In the genomic region with DNA sequence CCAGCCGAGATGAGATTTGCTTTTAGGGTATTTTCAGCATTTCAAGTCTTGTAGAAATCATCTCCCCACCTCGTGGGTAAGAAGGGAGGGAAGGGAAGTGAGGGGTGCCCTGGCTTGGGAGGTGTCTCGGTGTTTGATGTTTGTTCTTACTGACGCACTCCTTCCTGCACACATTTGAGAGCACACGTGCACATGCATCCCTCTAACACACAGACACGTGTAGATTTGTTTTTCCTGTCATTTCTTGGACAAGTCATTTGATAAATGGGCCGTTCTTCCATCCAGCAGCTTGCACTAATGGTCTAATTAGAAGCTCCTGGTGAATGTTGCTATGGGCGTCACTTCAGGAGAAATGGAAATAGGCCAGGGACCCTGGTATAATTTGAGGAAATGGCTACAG, we compare ENCODE assay signal across 25 cellular contexts.
DNase-seq lines count a peak whose midpoint lies in the region; ATAC-seq, FAIRE-seq and TF ChIP-seq lines count a peak whose summit lies in the region.
"Had no signal": no experiment of that assay in that cellular context is flagged by ENCODE, and none has a peak within 500 bp of the region (broad histone marks: within the 10 kb centered on the region; RNA-seq: fewer than 3 reads in every experiment).

No MANE protein-coding gene starts in this region.

- FAIRE-seq in HepG2 (lab: Jason Lieb, UNC), result no peak
- FAIRE-seq: A549, GM12878, GM12892, GM18507 had no signal

- no TSS peak for BruUV-seq in HepG2 (replicated peaks; lab: Mats Ljungman, UMichigan)

- ATAC-seq in HepG2 (no peak), right lobe of liver (no peak)
- ATAC-seq: A549, GM12878 had no signal

- TF ChIP-seq CTCF in HepG2 (CRISPR knock-in tag; IDR thresholded peaks at IDR 0.05) (no peak), right lobe of liver (IDR thresholded peaks at IDR 0.05) (no peak), neural cell (IDR thresholded peaks at IDR 0.05; ENCODE audit: poor library complexity, severe bottlenecking) (no peak)

- H3K27ac ChIP-seq in HepG2 (ENCODE audit: extremely low read length, insufficient read depth, low read length) (no peak overlapping the region), right lobe of liver (no peak overlapping the region), neural cell (ENCODE audit: low read length) (no peak overlapping the region)
- H3K27ac ChIP-seq: 22Rv1, A549, BLaER1 had no signal

- H3K4me3 ChIP-seq in HepG2 (replicated peaks in 1 of 3; ENCODE audit: insufficient read depth in 1 of 3, low read depth in 2 of 3, low read length in 3 of 3), result no peak overlapping the region
- H3K4me3 ChIP-seq in right lobe of liver, result no peak overlapping the region
- no peak overlapping the region for H3K4me3 ChIP-seq in neural cell (ENCODE audit: low read length)
- H3K4me3 ChIP-seq: A549, BLaER1, GM12878 had no signal

- intact Hi-C loops in HepG2 (cut with micrococcal nuclease; ENCODE audit: unreplicated experiment), result no loop called here
- intact Hi-C loops in right lobe of liver (cut with DNase I), result no loop called here

- POLR2A ChIA-PET in HepG2 (lab: Yijun Ruan, JAX), result no interaction called here

- H3K9me3 ChIP-seq in HepG2 (ENCODE audit: low read length) (no peaks in the 10 kb centered on the region), right lobe of liver (no peaks in the 10 kb centered on the region), neural cell (ENCODE audit: low read length) (no peaks in the 10 kb centered on the region)
- H3K9me3 ChIP-seq: BE2C had no signal

- no peak overlapping the region for H3K4me2 ChIP-seq in HepG2 (ENCODE audit: low read depth, low read length)
- H3K4me2 ChIP-seq in neural cell (ENCODE audit: low read length), result no peak overlapping the region
- H3K4me2 ChIP-seq: A549, BLaER1 had no signal

- TF ChIP-seq EP300 in HepG2 (IDR thresholded peaks at IDR 0.05; ENCODE audit: low read depth in 2 of 2, low read length in 2 of 2), result no peak
- no peak for TF ChIP-seq EP300 in HepG2 (CRISPR knock-in tag; IDR thresholded peaks at IDR 0.05; ENCODE audit: borderline replicate concordance)
- no peak for TF ChIP-seq EP300 in neural cell (conservative IDR thresholded peaks at IDR 0.05; ENCODE audit: poor library complexity, severe bottlenecking)

- TF ChIP-seq POLR2A in HepG2 (IDR thresholded peaks at IDR 0.05; ENCODE audit: insufficient read depth in 1 of 2, low read depth in 2 of 2, low read length in 2 of 2), result no peak
- no peak for TF ChIP-seq POLR2A in right lobe of liver (IDR thresholded peaks at IDR 0.05)

- WGBS in HepG2 (ENCODE audit: low lambda C conversion rate), result 5% methylated on average over 8 of the region's 8 CpGs
- WGBS in right lobe of liver (ENCODE audit: insufficient coverage, low coverage, low lambda C conversion rate, missing lambda C conversion rate), result 39% methylated on average over 8 of the region's 8 CpGs

- H3F3A ChIP-seq in neural cell (ENCODE audit: insufficient read depth, low read length, poor library complexity, severe bottlenecking), result peaks cover 6% of the 10 kb centered on the region

- H2AFZ ChIP-seq in HepG2 (ENCODE audit: low read length), result no peak overlapping the region
- H2AFZ ChIP-seq in neural cell (ENCODE audit: low read depth, low read length), result no peak overlapping the region

- peaks cover 7% of the 10 kb centered on the region; the same call in 1 of the 2 replicates for H4K20me1 ChIP-seq in HepG2 (ENCODE audit: insufficient read depth, low read length)
- H4K20me1 ChIP-seq in neural cell (ENCODE audit: insufficient read depth), result no peaks in the 10 kb centered on the region

- DNase-seq in HepG2 (ENCODE audit: low spot score) (no peak), right lobe of liver (no peak), HT1080 (ENCODE audit: low read depth) (peak; percentile 5), HuH-7 (ENCODE audit: low spot score) (no peak)
- DNase-seq: AML-193; BE2C; C1 segment of cervical spinal cord; CD4-positive, alpha-beta memory T cell; CD4-positive, CD25-positive, alpha-beta regulatory T cell; CD8-positive, alpha-beta memory T cell; COR-L47; DMS 273 treated with DMSO at 0.1 percent for 48 hours; DMS153; DMS53; DMS79; DND-41; EL; GDM1 had no signal

- H3K9ac ChIP-seq in HepG2 (ENCODE audit: insufficient read depth, low read depth, low read length) (no peak overlapping the region), neural cell (ENCODE audit: low read length) (peak overlapping the region; percentile 1)
- H3K9ac ChIP-seq: BLaER1 had no signal

- CTCF ChIA-PET in HepG2 (lab: Yijun Ruan, JAX; ENCODE audit: low intra/inter-chr PET ratio, low total read pairs), result no interaction called here

- in situ Hi-C loops in HepG2 (cut with HindIII; ENCODE audit: extremely low pct_ligation_motif_present, low pct_unique_long_range_greater_than_20kb), result no loop called here

- H3K4me1 ChIP-seq in HepG2 (ENCODE audit: insufficient read depth, low read length) (no peaks in the 10 kb centered on the region), right lobe of liver (no peaks in the 10 kb centered on the region)
- H3K4me1 ChIP-seq: A549, BE2C had no signal

- H3K36me3 ChIP-seq in HepG2 (replicated peaks in 1 of 2; ENCODE audit: control insufficient read depth in 1 of 2, insufficient read depth in 2 of 2, low read length in 2 of 2) (no peaks in the 10 kb centered on the region), right lobe of liver (no peaks in the 10 kb centered on the region), neural cell (ENCODE audit: insufficient read depth, low read length) (no peaks in the 10 kb centered on the region)
- H3K36me3 ChIP-seq: BE2C, BLaER1 had no signal

- H3K27me3 ChIP-seq in HepG2 (ENCODE audit: control insufficient read depth in 1 of 2, insufficient read depth in 2 of 2, low read length in 2 of 2) (peaks cover 2 to 33% of the 10 kb centered on the region in 2 experiments), right lobe of liver (no peaks in the 10 kb centered on the region), neural cell (ENCODE audit: insufficient read depth, low read depth, low read length) (no peaks in the 10 kb centered on the region)
- H3K27me3 ChIP-seq: BE2C, BLaER1 had no signal

- H3K79me2 ChIP-seq in HepG2 (ENCODE audit: insufficient read depth, low read length) (no peaks in the 10 kb centered on the region), neural cell (replicated peaks; ENCODE audit: insufficient read depth, low read length) (no peaks in the 10 kb centered on the region)

- TF ChIP-seq RAD21 in HepG2 (CRISPR knock-in tag; IDR thresholded peaks at IDR 0.05) (no peak), neural cell (conservative IDR thresholded peaks at IDR 0.05) (no peak)

- H3K9me2 ChIP-seq in neural cell (ENCODE audit: insufficient read depth, low read length), result no peaks in the 10 kb centered on the region

TF ChIP-seq in HepG2, 621 proteins besides CTCF, POLR2A, EP300 and RAD21 (continues in another document):
- TF ChIP-seq KDM2A (CRISPR knock-in tag; IDR thresholded peaks at IDR 0.05; ENCODE audit: borderline replicate concordance, low read depth), result no peak
- TF ChIP-seq, protein P1, sequence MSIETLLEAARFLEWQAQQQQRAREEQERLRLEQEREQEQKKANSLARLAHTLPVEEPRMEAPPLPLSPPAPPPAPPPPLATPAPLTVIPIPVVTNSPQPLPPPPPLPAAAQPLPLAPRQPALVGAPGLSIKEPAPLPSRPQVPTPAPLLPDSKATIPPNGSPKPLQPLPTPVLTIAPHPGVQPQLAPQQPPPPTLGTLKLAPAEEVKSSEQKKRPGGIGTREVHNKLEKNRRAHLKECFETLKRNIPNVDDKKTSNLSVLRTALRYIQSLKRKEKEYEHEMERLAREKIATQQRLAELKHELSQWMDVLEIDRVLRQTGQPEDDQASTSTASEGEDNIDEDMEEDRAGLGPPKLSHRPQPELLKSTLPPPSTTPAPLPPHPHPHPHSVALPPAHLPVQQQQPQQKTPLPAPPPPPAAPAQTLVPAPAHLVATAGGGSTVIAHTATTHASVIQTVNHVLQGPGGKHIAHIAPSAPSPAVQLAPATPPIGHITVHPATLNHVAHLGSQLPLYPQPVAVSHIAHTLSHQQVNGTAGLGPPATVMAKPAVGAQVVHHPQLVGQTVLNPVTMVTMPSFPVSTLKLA (IDR thresholded peaks at IDR 0.05), result peak; percentile 99
- TF ChIP-seq, protein P2, sequence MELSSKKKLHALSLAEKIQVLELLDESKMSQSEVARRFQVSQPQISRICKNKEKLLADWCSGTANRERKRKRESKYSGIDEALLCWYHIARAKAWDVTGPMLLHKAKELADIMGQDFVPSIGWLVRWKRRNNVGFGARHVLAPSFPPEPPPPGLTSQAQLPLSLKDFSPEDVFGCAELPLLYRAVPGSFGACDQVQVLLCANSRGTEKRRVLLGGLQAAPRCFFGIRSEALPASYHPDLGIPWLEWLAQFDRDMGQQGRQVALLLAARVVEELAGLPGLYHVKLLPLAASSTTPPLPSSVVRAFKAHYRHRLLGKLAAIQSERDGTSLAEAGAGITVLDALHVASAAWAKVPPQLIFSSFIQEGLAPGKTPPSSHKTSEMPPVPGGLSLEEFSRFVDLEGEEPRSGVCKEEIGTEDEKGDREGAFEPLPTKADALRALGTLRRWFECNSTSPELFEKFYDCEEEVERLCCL (CRISPR knock-in tag; IDR thresholded peaks at IDR 0.05; ENCODE audit: borderline replicate concordance), result no peak

TF ChIP-seq in neural cell, 6 proteins besides CTCF, POLR2A, EP300 and RAD21 (continues in another document):
- TF ChIP-seq, protein P3, sequence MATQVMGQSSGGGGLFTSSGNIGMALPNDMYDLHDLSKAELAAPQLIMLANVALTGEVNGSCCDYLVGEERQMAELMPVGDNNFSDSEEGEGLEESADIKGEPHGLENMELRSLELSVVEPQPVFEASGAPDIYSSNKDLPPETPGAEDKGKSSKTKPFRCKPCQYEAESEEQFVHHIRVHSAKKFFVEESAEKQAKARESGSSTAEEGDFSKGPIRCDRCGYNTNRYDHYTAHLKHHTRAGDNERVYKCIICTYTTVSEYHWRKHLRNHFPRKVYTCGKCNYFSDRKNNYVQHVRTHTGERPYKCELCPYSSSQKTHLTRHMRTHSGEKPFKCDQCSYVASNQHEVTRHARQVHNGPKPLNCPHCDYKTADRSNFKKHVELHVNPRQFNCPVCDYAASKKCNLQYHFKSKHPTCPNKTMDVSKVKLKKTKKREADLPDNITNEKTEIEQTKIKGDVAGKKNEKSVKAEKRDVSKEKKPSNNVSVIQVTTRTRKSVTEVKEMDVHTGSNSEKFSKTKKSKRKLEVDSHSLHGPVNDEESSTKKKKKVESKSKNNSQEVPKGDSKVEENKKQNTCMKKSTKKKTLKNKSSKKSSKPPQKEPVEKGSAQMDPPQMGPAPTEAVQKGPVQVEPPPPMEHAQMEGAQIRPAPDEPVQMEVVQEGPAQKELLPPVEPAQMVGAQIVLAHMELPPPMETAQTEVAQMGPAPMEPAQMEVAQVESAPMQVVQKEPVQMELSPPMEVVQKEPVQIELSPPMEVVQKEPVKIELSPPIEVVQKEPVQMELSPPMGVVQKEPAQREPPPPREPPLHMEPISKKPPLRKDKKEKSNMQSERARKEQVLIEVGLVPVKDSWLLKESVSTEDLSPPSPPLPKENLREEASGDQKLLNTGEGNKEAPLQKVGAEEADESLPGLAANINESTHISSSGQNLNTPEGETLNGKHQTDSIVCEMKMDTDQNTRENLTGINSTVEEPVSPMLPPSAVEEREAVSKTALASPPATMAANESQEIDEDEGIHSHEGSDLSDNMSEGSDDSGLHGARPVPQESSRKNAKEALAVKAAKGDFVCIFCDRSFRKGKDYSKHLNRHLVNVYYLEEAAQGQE (IDR thresholded peaks at IDR 0.05; ENCODE audit: borderline replicate concordance), result no peak
- TF ChIP-seq TAF1 (IDR thresholded peaks at IDR 0.05; ENCODE audit: low read depth) (no peak), POLR2AphosphoS5 (IDR thresholded peaks at IDR 0.05) (no peak)
